ENCODE assay signal across 33 cellular contexts in genomic region chr10:3259499-3259898, GRCh38.
"Had no signal": no experiment of that assay in that cellular context is flagged by ENCODE, and none has a peak within 500 bp of the region (broad histone marks: within the 10 kb centered on the region; RNA-seq: fewer than 3 reads in every experiment).

No MANE protein-coding gene starts in this region.

- H3K9me3 Mint-ChIP-seq: activated CD4-positive, alpha-beta memory T cell treated with anti-CD3 and anti-CD28 coated beads, Interleukin-2, amount 10 ng/mL, durations not matched to agents 7 days and 5 days; activated CD4-positive, alpha-beta T cell treated with anti-CD3 and anti-CD28 coated beads, Interleukin-2, amount 10 ng/mL, durations not matched to agents 7 days and 5 days; activated T-cell treated with anti-CD3 and anti-CD28 coated beads, Interleukin-2, amount 50 U/mL, for 4 hours; activated T-helper 17 cell treated with anti-CD3 and anti-CD28 coated beads, Interleukin-2, amount 50 U/mL, for 72 hours; endodermal cell; T-helper 2 cell treated with Interferon-gamma antibody and Interleukin-4, amounts not matched to agents 5 μg/mL and 100 μg/mL, for 36 hours had no signal

- H3K4me3 Mint-ChIP-seq: activated CD4-positive, alpha-beta memory T cell treated with anti-CD3 and anti-CD28 coated beads, Interleukin-2, amount 10 ng/mL, durations not matched to agents 7 days and 5 days; activated CD4-positive, alpha-beta T cell treated with anti-CD3 and anti-CD28 coated beads for 36 hours; activated CD4-positive, alpha-beta T cell treated with anti-CD3 and anti-CD28 coated beads, Interleukin-2, amount 10 ng/mL, durations not matched to agents 7 days and 5 days; activated naive CD8-positive, alpha-beta T cell; activated T-cell treated with anti-CD3 and anti-CD28 coated beads, Interleukin-2, amount 50 U/mL, for 4 hours; activated T-helper 17 cell treated with anti-CD3 and anti-CD28 coated beads, Interleukin-2, amount 50 U/mL, for 72 hours; endodermal cell; T-helper 17 cell; T-helper 2 cell treated with Interferon-gamma antibody and Interleukin-4, amounts not matched to agents 5 μg/mL and 100 μg/mL, for 36 hours had no signal

- H3K9me3 ChIP-seq: colonic mucosa, esophagus squamous epithelium, gastroesophageal sphincter, heart right ventricle had no signal

- H3K27ac ChIP-seq: brain microvascular endothelial cell, colonic mucosa, dorsolateral prefrontal cortex, esophagus squamous epithelium, gastroesophageal sphincter, heart right ventricle had no signal

- DNase-seq: activated CD4-positive, alpha-beta memory T cell treated with anti-CD3 and anti-CD28 coated beads, Interleukin-2, amount 10 ng/mL, durations not matched to agents 7 days and 5 days; activated CD4-positive, alpha-beta T cell treated with anti-CD3 and anti-CD28 coated beads for 36 hours; activated CD4-positive, alpha-beta T cell treated with anti-CD3 and anti-CD28 coated beads, Interleukin-2, amount 10 ng/mL, durations not matched to agents 7 days and 5 days; activated CD4-positive, alpha-beta T cell treated with anti-CD3 and anti-CD28 coated beads, Interleukin-2, amount 50 U/mL, for 4 hours; activated CD4-positive, CD25-positive, alpha-beta regulatory T cell; activated CD4-positive, CD25-positive, alpha-beta regulatory T cell treated with anti-CD3 and anti-CD28 coated beads, Interleukin-2, amount 50 U/mL, for 72 hours; activated CD8-positive, alpha-beta memory T cell treated with anti-CD3 and anti-CD28 coated beads, Interleukin-2, amount 50 U/mL, for 48 hours; activated effector memory CD4-positive, alpha-beta T cell treated with Interleukin-2 at 50 U/mL for 16 hours; activated gamma-delta T cell treated with Interleukin-2 at 50 U/mL for 16 hours; activated naive CD4-positive, alpha-beta T cell treated with anti-CD3 and anti-CD28 coated beads, Interleukin-2, amount 50 U/mL, for 16 hours; activated naive CD4-positive, alpha-beta T cell treated with Interleukin-2 at 50 U/mL for 16 hours; activated T-cell treated with anti-CD3 and anti-CD28 coated beads for 4 hours; activated T-cell treated with anti-CD3 and anti-CD28 coated beads, Interleukin-2, amount 50 U/mL, for 4 hours; amniotic stem cell; anterior cingulate cortex; brain microvascular endothelial cell; central memory CD4-positive, alpha-beta T cell; cerebellar nuclear complex; colonic mucosa; dorsolateral prefrontal cortex; effector memory CD4-positive, alpha-beta T cell; endodermal cell; erythroblast; esophagus squamous epithelium; foreskin melanocyte; heart right ventricle; T-helper 1 cell; T-helper 17 cell; T1000 had no signal

- H3K36me3 ChIP-seq: brain microvascular endothelial cell, colonic mucosa, esophagus squamous epithelium, gastroesophageal sphincter, heart right ventricle had no signal

- H3K27me3 ChIP-seq: brain microvascular endothelial cell, colonic mucosa, dorsolateral prefrontal cortex, esophagus squamous epithelium, gastroesophageal sphincter, heart right ventricle had no signal

- H3K27ac Mint-ChIP-seq: activated CD4-positive, alpha-beta memory T cell treated with anti-CD3 and anti-CD28 coated beads, Interleukin-2, amount 10 ng/mL, durations not matched to agents 7 days and 5 days; activated CD4-positive, alpha-beta T cell treated with anti-CD3 and anti-CD28 coated beads for 36 hours; activated CD4-positive, alpha-beta T cell treated with anti-CD3 and anti-CD28 coated beads, Interleukin-2, amount 10 ng/mL, durations not matched to agents 7 days and 5 days; activated naive CD8-positive, alpha-beta T cell; activated T-helper 17 cell treated with anti-CD3 and anti-CD28 coated beads, Interleukin-2, amount 50 U/mL, for 72 hours; endodermal cell; T-helper 17 cell; T-helper 2 cell treated with Interferon-gamma antibody and Interleukin-4, amounts not matched to agents 5 μg/mL and 100 μg/mL, for 36 hours had no signal

- H3K36me3 Mint-ChIP-seq: activated naive CD8-positive, alpha-beta T cell had no signal

- H3K4me3 ChIP-seq: colonic mucosa, dorsolateral prefrontal cortex, esophagus squamous epithelium, gastroesophageal sphincter, heart right ventricle had no signal

- H3K4me1 Mint-ChIP-seq: activated CD4-positive, alpha-beta T cell treated with anti-CD3 and anti-CD28 coated beads for 36 hours; activated T-helper 17 cell treated with anti-CD3 and anti-CD28 coated beads, Interleukin-2, amount 50 U/mL, for 72 hours had no signal

- H3K4me1 ChIP-seq: colonic mucosa, gastroesophageal sphincter had no signal
